ENCODE assay signal across 8 cellular contexts in the genomic region with DNA sequence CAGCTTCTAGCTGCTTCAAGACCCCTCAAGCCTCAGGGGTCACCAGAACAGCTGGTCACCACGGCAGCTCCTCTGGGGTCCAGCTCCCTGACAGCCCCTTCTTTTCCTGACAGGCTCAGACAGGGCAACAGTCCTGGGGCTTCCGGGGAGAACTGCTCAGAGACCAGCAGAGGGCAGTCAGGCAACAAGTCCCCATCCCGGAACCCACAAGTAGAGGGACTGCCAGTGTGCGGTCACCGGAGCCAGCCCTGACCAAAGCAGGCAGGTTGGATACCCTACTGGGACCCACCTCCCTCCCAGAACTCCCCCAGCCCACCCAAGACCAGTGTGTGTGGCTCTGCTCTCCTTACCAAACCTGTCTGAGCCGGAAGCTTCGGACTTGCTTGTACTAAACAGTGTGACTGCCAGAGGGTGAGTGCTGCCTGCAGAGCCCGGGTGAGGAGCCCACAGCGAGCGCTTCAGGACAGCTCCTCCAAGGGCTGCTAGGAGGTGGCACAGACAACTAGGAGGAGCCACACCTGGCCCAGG. TPM values are rescaled to one million over a fixed set of nuclear protein-coding genes. Genes with fewer than 3 reads are reported as not detected.
DNase-seq lines count a peak whose midpoint lies in the region; ATAC-seq and TF ChIP-seq lines count a peak whose summit lies in the region.

No MANE protein-coding gene starts in this region.

- no peak overlapping the region for H3K9ac ChIP-seq in mesendoderm (ENCODE audit: low read length)

- H3K27me3 ChIP-seq in AG04450 (ENCODE audit: control insufficient read depth, insufficient read depth, low read length) (peaks cover 29% of the 10 kb centered on the region), mesendoderm (ENCODE audit: insufficient read depth, low read length, poor library complexity) (no peaks in the 10 kb centered on the region)

- H2AK5ac ChIP-seq in mesendoderm (ENCODE audit: low read length), result no peak overlapping the region

- POLR2A ChIA-PET in AG04450 (lab: Yijun Ruan, JAX), result interaction anchor here (0.7 kb wide), 1 partner anchor 294 kb away, joined by 5 read pairs; no protein-coding TSS in a partner anchor

- H3K27me3 Mint-ChIP-seq in effector memory CD8-positive, alpha-beta T cell, result peaks cover 7 to 27% of the 10 kb centered on the region in 2 donors

- no peaks in the 10 kb centered on the region for H3K4me1 ChIP-seq in mesendoderm (ENCODE audit: control insufficient read depth, low read depth, low read length)

- no peak overlapping the region for H2BK5ac ChIP-seq in mesendoderm (ENCODE audit: low read length)

- H3K4me1 Mint-ChIP-seq in effector memory CD8-positive, alpha-beta T cell (ENCODE audit: low read depth in 2 of 2), result peaks cover 0 to 2% of the 10 kb centered on the region in 2 donors

- no peaks in the 10 kb centered on the region for H3K79me2 ChIP-seq in mesendoderm (ENCODE audit: control insufficient read depth, insufficient read depth, low read length)

- H3K4me3 ChIP-seq in AG04450 (ENCODE audit: low read depth, low read length) (no peak overlapping the region), mesendoderm (ENCODE audit: low read length) (no peak overlapping the region)

- WGBS in mesendoderm (ENCODE audit: extremely low coverage, insufficient coverage, low lambda C conversion rate), result no CpG with 5 or more reads among the region's 10 CpGs

- H3K9me3 Mint-ChIP-seq in effector memory CD8-positive, alpha-beta T cell, result no peaks in the 10 kb centered on the region

- no peak overlapping the region for H4K8ac ChIP-seq in mesendoderm (ENCODE audit: low read depth, low read length)

- no peak overlapping the region for H2BK120ac ChIP-seq in mesendoderm (ENCODE audit: low read depth, low read length)

- no peak overlapping the region for H3K4ac ChIP-seq in mesendoderm (ENCODE audit: low read depth, low read length)

- peak; percentile 85 for TF ChIP-seq CTCF in AG04450 (IDR thresholded peaks at IDR 0.05; ENCODE audit: low read depth, low read length)

- no peak overlapping the region for H3K56ac ChIP-seq in mesendoderm (ENCODE audit: low read length)

- no peak overlapping the region for H3K27ac Mint-ChIP-seq in effector memory CD8-positive, alpha-beta T cell

- no peak overlapping the region for H3K23ac ChIP-seq in mesendoderm (ENCODE audit: low read length)

- H4K5ac ChIP-seq in mesendoderm (ENCODE audit: low read length), result no peak overlapping the region

- H2BK15ac ChIP-seq in mesendoderm (replicated peaks; ENCODE audit: low read depth), result no peak overlapping the region

- H3K36me3 Mint-ChIP-seq in effector memory CD8-positive, alpha-beta T cell (ENCODE audit: insufficient read depth), result peaks cover 3% of the 10 kb centered on the region

- no peak overlapping the region for H3K4me2 ChIP-seq in mesendoderm (ENCODE audit: low read length)

- ATAC-seq in GM18867 (IDR thresholded peaks at IDR 0.05; ENCODE audit: unreplicated experiment), result peak; percentile 77
- ATAC-seq in effector memory CD8-positive, alpha-beta T cell (replicated peaks), result peak; percentile 77

- no peak overlapping the region for H3K18ac ChIP-seq in mesendoderm (ENCODE audit: low read length)

- no peak overlapping the region for H3K4me3 Mint-ChIP-seq in effector memory CD8-positive, alpha-beta T cell

- no peaks in the 10 kb centered on the region for H3K36me3 ChIP-seq in mesendoderm (ENCODE audit: control insufficient read depth, insufficient read depth, low read length)

- CTCF ChIA-PET in AG04450 (lab: Charles Lee), result interaction anchor here (0.5 to 3.3 kb wide), 31 partner anchors 10 to 330 kb away, joined by 3 to 58 read pairs (median 3); a partner anchor contains a TSS

- H3K9me3 ChIP-seq in AG04450 (ENCODE audit: control insufficient read depth, insufficient read depth, low read length), result no peaks in the 10 kb centered on the region; the same call in 1 of the 2 replicates

- H3K79me1 ChIP-seq in mesendoderm (ENCODE audit: low read length), result no peaks in the 10 kb centered on the region

- H3K27ac ChIP-seq in AG04450 (ENCODE audit: low read depth, low read length) (no peak overlapping the region), mesendoderm (ENCODE audit: low read depth, low read length) (no peak overlapping the region)

- peak; percentile 56 for DNase-seq in AG04450 (ENCODE audit: low read depth, low spot score)
- peak; percentile 81 for DNase-seq in HPDE6-E6E7 (ENCODE audit: extremely low spot score)
- peak; percentile 30 to 80 for DNase-seq in NOMO-1 (lab: John Stamatoyannopoulos, UW; ENCODE audit: unreplicated experiment in 2 of 2)
- DNase-seq in activated CD8-positive, alpha-beta memory T cell treated with anti-CD3 and anti-CD28 coated beads for 1 hour (ENCODE audit: extremely low read depth in 1 of 2, low read depth in 1 of 2), result peak; percentile 23 to 30
- DNase-seq in effector memory CD8-positive, alpha-beta T cell, result peak; percentile 33 to 46 (median 36)
- peak; percentile 88 for DNase-seq in mesendoderm
- DNase-seq in stimulated activated CD8-positive, alpha-beta memory T cell treated with anti-CD3 and anti-CD28 coated beads, Interleukin-2, amount 100 ng/mL, for 48 hours (ENCODE audit: low read depth in 2 of 2), result peak; percentile 38 to 42

RNA-seq across cellular contexts. Expression of a gene that starts 40.3 kb away (rescaled TPM):
- 124 and 138 TPM in 2 replicates for polyA plus RNA-seq in AG04450 (2011; rRNA removed)
- 106 and 122 TPM in 2 replicates for polyA minus RNA-seq in AG04450 (2011; rRNA and poly(A)+ RNA removed)
- 85.8 TPM for polyA plus RNA-seq in mesendoderm (2013, experiment 1 of 2)
- polyA plus RNA-seq in mesendoderm (2013, experiment 2 of 2), result 88.1 TPM

RNA-seq across cellular contexts. Expression of a gene that starts 51.8 kb away (rescaled TPM):
- polyA plus RNA-seq in AG04450 (2011; rRNA removed), result 0.35 and 0.47 TPM in 2 replicates
- 0.48 TPM in 1 of 2 replicates, not detected in the other for polyA minus RNA-seq in AG04450 (2011; rRNA and poly(A)+ RNA removed)
- 3.5 TPM for polyA plus RNA-seq in mesendoderm (2013, experiment 1 of 2)
- polyA plus RNA-seq in mesendoderm (2013, experiment 2 of 2), result 3.7 TPM

Comparison
In these comparisons a context has a peak if more than half of its experiments do, and no peak if none do; other contexts are left out.
1. DNase-seq: peak in every context shown above with its lines; median percentile 88 in mesendoderm; 81 in HPDE6-E6E7; 56 in AG04450; 55 in NOMO-1; 40 in stimulated activated CD8-positive, alpha-beta memory T cell treated with anti-CD3 and anti-CD28 coated beads, Interleukin-2, amount 100 ng/mL, for 48 hours; 36 in effector memory CD8-positive, alpha-beta T cell; 26 in activated CD8-positive, alpha-beta memory T cell treated with anti-CD3 and anti-CD28 coated beads for 1 hour.